ENCODE assay signal across 4 cellular contexts in genomic region chr19:11460207-11460606, GRCh38.
TF ChIP-seq lines count a peak whose summit lies in the region.

No MANE protein-coding gene starts in this region.

TF ChIP-seq in SK-N-SH, 30 proteins besides CTCF, POLR2A, EP300 and RAD21 (continues in another document):
- TF ChIP-seq EZH2phosphoT487 (IDR thresholded peaks at IDR 0.05; ENCODE audit: borderline replicate concordance, low read depth) (no peak), POLR2AphosphoS5 (IDR thresholded peaks at IDR 0.05; ENCODE audit: low read depth, low read length) (no peak), TCF12 (IDR thresholded peaks at IDR 0.05) (no peak), SMC3 (IDR thresholded peaks at IDR 0.05; ENCODE audit: low read depth, low read length) (no peak), IRF3 (IDR thresholded peaks at IDR 0.05; ENCODE audit: low read depth, low read length) (no peak), USF2 (IDR thresholded peaks at IDR 0.05; ENCODE audit: borderline replicate concordance, low read depth, low read length) (no peak), MAX (IDR thresholded peaks at IDR 0.05; ENCODE audit: low read depth) (no peak), FOXM1 (IDR thresholded peaks at IDR 0.05; ENCODE audit: low read depth) (no peak), ZBTB33 (IDR thresholded peaks at IDR 0.05; ENCODE audit: borderline replicate concordance, low read depth) (no peak), GATA2 (CRISPR knock-in tag; IDR thresholded peaks at IDR 0.05) (no peak), TAF1 (IDR thresholded peaks at IDR 0.05; ENCODE audit: borderline replicate concordance, low read depth, low read length) (no peak), NRF1 (IDR thresholded peaks at IDR 0.05; ENCODE audit: low read depth, low read length) (no peak)

TF ChIP-seq in SK-N-SH treated with all-trans-retinoic acid at 6 μM for 48 hours, 23 proteins besides CTCF, POLR2A, EP300 and RAD21:
- TF ChIP-seq BACH2 (CRISPR knock-in tag; IDR thresholded peaks at IDR 0.05; ENCODE audit: borderline replicate concordance) = no peak
- TF ChIP-seq ISL1 (CRISPR knock-in tag; IDR thresholded peaks at IDR 0.05) = no peak
- TF ChIP-seq GLIS3 (CRISPR knock-in tag; IDR thresholded peaks at IDR 0.05) = no peak
TF ChIP-seq in SK-N-SH treated with all-trans-retinoic acid at 6 μM for 48 hours: peak in this region for 0.

TF ChIP-seq in HEK293, 187 proteins besides CTCF, POLR2A, EP300 and RAD21 (continues in another document):
- TF ChIP-seq ZNF23 (tag by site-specific recombination; IDR thresholded peaks at IDR 0.05; ENCODE audit: borderline replicate concordance) = no peak
- TF ChIP-seq PRDM10 (tag by site-specific recombination; IDR thresholded peaks at IDR 0.05) = 0 out of 2 replicates have a peak, but pooled peaks have one; percentile 19
- no peak for TF ChIP-seq ZNF530 (tag by site-specific recombination; IDR thresholded peaks at IDR 0.05; ENCODE audit: low read depth)
- TF ChIP-seq GFI1B (tag by site-specific recombination; IDR thresholded peaks at IDR 0.05) = no peak
- peak; percentile 49; the same call in 1 of the 2 replicates for TF ChIP-seq PATZ1 (tag by site-specific recombination; IDR thresholded peaks at IDR 0.05)
- TF ChIP-seq ZNF654 (tag by site-specific recombination; IDR thresholded peaks at IDR 0.05; ENCODE audit: low read depth) = no peak
- TF ChIP-seq REPIN1 (tag by site-specific recombination; IDR thresholded peaks at IDR 0.05; ENCODE audit: low read depth) = no peak
- no peak for TF ChIP-seq ZBTB8A (tag by site-specific recombination; IDR thresholded peaks at IDR 0.05)
- TF ChIP-seq ZNF335 (tag by site-specific recombination; conservative IDR thresholded peaks at IDR 0.05) = no peak
- TF ChIP-seq SP3 (tag by site-specific recombination; IDR thresholded peaks at IDR 0.05) = 0 out of 2 replicates have a peak, but pooled peaks have one; percentile 12
- TF ChIP-seq ZNF394 (tag by site-specific recombination; IDR thresholded peaks at IDR 0.05; ENCODE audit: borderline replicate concordance) = no peak
- no peak for TF ChIP-seq ZNF544 (tag by site-specific recombination; IDR thresholded peaks at IDR 0.05)
- no peak for TF ChIP-seq SCRT1 (tag by site-specific recombination; IDR thresholded peaks at IDR 0.05; ENCODE audit: borderline replicate concordance)
- TF ChIP-seq ZNF664 (tag by site-specific recombination; IDR thresholded peaks at IDR 0.05) = no peak
- no peak for TF ChIP-seq YY2 (tag by site-specific recombination; IDR thresholded peaks at IDR 0.05)
- TF ChIP-seq PRDM4 (tag by site-specific recombination; IDR thresholded peaks at IDR 0.05) = no peak
- 0 out of 2 replicates have a peak, but pooled peaks have one; percentile 13 for TF ChIP-seq SP7 (tag by site-specific recombination; IDR thresholded peaks at IDR 0.05)
- no peak for TF ChIP-seq ZNF114 (tag by site-specific recombination; IDR thresholded peaks at IDR 0.05)
- peak; percentile 42; the same call in 1 of the 2 replicates for TF ChIP-seq ZEB2 (tag by site-specific recombination; IDR thresholded peaks at IDR 0.05)

TF ChIP-seq in K562, 482 proteins besides CTCF, POLR2A, EP300 and RAD21:
- TF ChIP-seq SIN3A (IDR thresholded peaks at IDR 0.05; ENCODE audit: borderline replicate concordance in 2 of 2, control insufficient read depth in 1 of 2, low read depth in 2 of 2, low read length in 2 of 2) (no peak), PHTF2 (CRISPR knock-in tag; IDR thresholded peaks at IDR 0.05) (no peak), PTBP1 (IDR thresholded peaks at IDR 0.05; ENCODE audit: low read depth, low read length) (0 out of 2 replicates have a peak, but pooled peaks have one; percentile 77), HDAC2 (IDR thresholded peaks at IDR 0.05) (peak; percentile 52; the same call in 1 of the 2 replicates), ZNF263 (CRISPR knock-in tag; IDR thresholded peaks at IDR 0.05; ENCODE audit: borderline replicate concordance) (no peak), VEZF1 (CRISPR knock-in tag; IDR thresholded peaks at IDR 0.05) (peak; percentile 89), CBX1 (IDR thresholded peaks at IDR 0.05; ENCODE audit: low read depth) (peak; percentile 59; the same call in 1 of the 2 replicates), ZNF347 (CRISPR knock-in tag; IDR thresholded peaks at IDR 0.05; ENCODE audit: low read depth) (no peak), ZNF740 (CRISPR knock-in tag; IDR thresholded peaks at IDR 0.05) (peak; percentile 87), ZNF740 (tag; IDR thresholded peaks at IDR 0.05) (peak in 1 of 2 experiments; percentile 66; a peak in 2 of 4 replicates), MTA3 (IDR thresholded peaks at IDR 0.05; ENCODE audit: borderline replicate concordance) (no peak), RBBP5 (IDR thresholded peaks at IDR 0.05; ENCODE audit: borderline replicate concordance, insufficient read depth, low read length, poor library complexity, severe bottlenecking) (no peak), SMARCA5 (IDR thresholded peaks at IDR 0.05) (peak; percentile 88), RCOR1 (IDR thresholded peaks at IDR 0.05; ENCODE audit: borderline replicate concordance in 1 of 2, low read depth in 2 of 2, low read length in 2 of 2) (peak in 1 of 2 experiments; percentile 82; a peak in 3 of 4 replicates), PKNOX1 (IDR thresholded peaks at IDR 0.05) (no peak), RFX1 (IDR thresholded peaks at IDR 0.05) (no peak), EHMT2 (IDR thresholded peaks at IDR 0.05) (no peak), PHF20 (IDR thresholded peaks at IDR 0.05; ENCODE audit: partially characterized antibody) (peak; percentile 31), NCOA1 (IDR thresholded peaks at IDR 0.05; ENCODE audit: low read depth) (no peak), NCOA6 (IDR thresholded peaks at IDR 0.05) (no peak), TRIM28 (IDR thresholded peaks at IDR 0.05) (no peak), TOE1 (IDR thresholded peaks at IDR 0.05; ENCODE audit: borderline replicate concordance) (peak; percentile 30; the same call in 1 of the 2 replicates), TOE1 (CRISPR knock-in tag; IDR thresholded peaks at IDR 0.05; ENCODE audit: borderline replicate concordance, low read depth) (no peak), TAF1 (IDR thresholded peaks at IDR 0.05; ENCODE audit: control insufficient read depth, extremely low read depth, insufficient read depth, low read length, severe bottlenecking) (no peak), BCOR (IDR thresholded peaks at IDR 0.05) (peak; percentile 97), KDM1A (IDR thresholded peaks at IDR 0.05) (peak; percentile 84 to 91), NFIC (IDR thresholded peaks at IDR 0.05) (no peak), ZFP36 (IDR thresholded peaks at IDR 0.05; ENCODE audit: low read depth, low read length, partially characterized antibody) (peak; percentile 91), SMC3 (conservative IDR thresholded peaks at IDR 0.05; ENCODE audit: insufficient read depth, low read depth, low read length) (0 out of 2 replicates have a peak, but pooled peaks have one; percentile 19)
